Comparison of ENCODE assay signal across 8 cellular contexts in the genomic region with DNA sequence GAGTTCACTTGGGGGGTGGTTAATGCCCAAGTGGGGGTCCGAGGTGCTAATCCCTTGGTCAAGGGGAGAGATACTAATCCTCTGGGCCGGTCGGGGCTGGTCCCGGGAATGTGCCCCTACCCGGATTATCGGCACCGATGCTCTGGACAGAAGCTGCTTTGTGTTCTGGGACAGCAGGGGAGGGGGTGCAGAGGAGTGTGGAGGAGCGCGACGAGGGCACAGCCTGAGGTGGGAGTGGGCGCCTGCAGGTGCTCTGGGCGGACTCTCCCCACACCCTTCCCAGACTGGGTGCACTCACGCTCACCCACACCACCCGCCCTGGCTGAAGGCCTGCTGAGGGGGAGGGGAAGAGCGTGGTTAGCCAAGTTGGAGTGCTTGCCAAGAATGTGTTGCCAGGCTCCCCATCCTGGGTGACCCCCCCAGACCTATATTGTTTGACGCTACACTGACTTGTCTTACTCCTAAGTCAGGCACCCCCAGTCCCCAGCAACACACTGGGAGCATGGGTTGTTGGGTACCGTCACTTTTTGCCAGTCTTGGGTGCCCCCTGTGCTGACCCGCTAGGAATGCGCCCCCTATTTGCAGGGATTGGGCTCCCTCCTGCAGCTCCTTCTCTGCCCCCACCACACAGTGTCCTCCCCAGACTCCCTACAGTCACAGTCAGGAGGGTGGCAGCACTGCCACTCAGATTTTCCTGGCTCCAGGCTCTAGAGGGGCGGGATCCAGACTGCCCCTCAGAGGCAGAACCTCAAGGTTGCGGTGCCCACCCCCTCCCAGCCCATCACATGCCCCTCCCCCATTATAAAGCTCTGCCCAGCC. TPM values are rescaled to one million over a fixed set of nuclear protein-coding genes. Genes with fewer than 3 reads are reported as not detected.
A peak's percentile ranks its signal among the peaks of the same experiment; 100 is the strongest.
DNase-seq lines count a peak whose midpoint lies in the region; ATAC-seq and TF ChIP-seq lines count a peak whose summit lies in the region.

No MANE protein-coding gene starts in this region.

- H3K4me3 ChIP-seq in AG10803 (ENCODE audit: low read length), result peak overlapping the region; percentile 88
- H3K4me3 ChIP-seq in esophagus (ENCODE audit: low read depth in 1 of 2, low read length in 2 of 2), result peak overlapping the region; percentile 77 to 84
- H3K4me3 ChIP-seq in neural cell (ENCODE audit: low read length), result peak overlapping the region; percentile 92

- H3K27ac Mint-ChIP-seq in T-helper 2 cell treated with Interferon-gamma antibody and Interleukin-4, amounts not matched to agents 5 μg/mL and 100 μg/mL, for 36 hours, result peak overlapping the region; percentile 49

- no peak for TF ChIP-seq EP300 in neural cell (conservative IDR thresholded peaks at IDR 0.05; ENCODE audit: poor library complexity, severe bottlenecking)

- H3K27ac ChIP-seq in esophagus (ENCODE audit: low read depth in 2 of 2, low read length in 1 of 2), result peak overlapping the region; percentile 17 to 43
- H3K27ac ChIP-seq in neural cell (ENCODE audit: low read length), result no peak overlapping the region

- ATAC-seq in GM18873 (IDR thresholded peaks at IDR 0.05; ENCODE audit: low FRiP score, unreplicated experiment), result no peak

- 9% methylated on average over 20 to 21 of the region's 21 CpGs for WGBS in esophagus, 2 donors

- TF ChIP-seq RAD21 in neural cell (conservative IDR thresholded peaks at IDR 0.05), result no peak

- peaks cover 16 to 30% of the 10 kb centered on the region in 2 donors for H3K4me1 ChIP-seq in esophagus (ENCODE audit: control insufficient read depth in 2 of 2, insufficient read depth in 2 of 2, low read length in 1 of 2)

- no peak overlapping the region for H3K9ac ChIP-seq in neural cell (ENCODE audit: low read length)

- H3K27me3 ChIP-seq in esophagus (ENCODE audit: control insufficient read depth in 1 of 2, insufficient read depth in 2 of 2, low read length in 2 of 2) (no peaks in the 10 kb centered on the region), neural cell (ENCODE audit: insufficient read depth, low read depth, low read length) (peaks cover 7% of the 10 kb centered on the region)

- no peak overlapping the region for H3K4me2 ChIP-seq in neural cell (ENCODE audit: low read length)

- H3K36me3 ChIP-seq in esophagus (ENCODE audit: control insufficient read depth in 2 of 2, insufficient read depth in 2 of 2, low read length in 1 of 2), result peaks cover 0 to 18% of the 10 kb centered on the region in 2 donors
- H3K36me3 ChIP-seq in neural cell (ENCODE audit: insufficient read depth, low read length), result no peaks in the 10 kb centered on the region

- H3K9me2 ChIP-seq in neural cell (ENCODE audit: insufficient read depth, low read length), result no peaks in the 10 kb centered on the region

- H3K9me3 ChIP-seq in esophagus (ENCODE audit: control insufficient read depth in 2 of 2, insufficient read depth in 1 of 2, low read depth in 1 of 2, low read length in 1 of 2) (no peaks in the 10 kb centered on the region), neural cell (ENCODE audit: low read length) (no peaks in the 10 kb centered on the region)

- no peaks in the 10 kb centered on the region for H3K27me3 Mint-ChIP-seq in T-helper 2 cell treated with Interferon-gamma antibody and Interleukin-4, amounts not matched to agents 5 μg/mL and 100 μg/mL, for 36 hours (ENCODE audit: low read depth)

- TF ChIP-seq CTCF in AG10803 (conservative IDR thresholded peaks at IDR 0.05; ENCODE audit: low read length) (0 out of 2 replicates have a peak, but pooled peaks have one; percentile 7), GM20000 (IDR thresholded peaks at IDR 0.05; ENCODE audit: extremely low read depth, missing control alignments) (peak; percentile 4), neural cell (IDR thresholded peaks at IDR 0.05; ENCODE audit: poor library complexity, severe bottlenecking) (no peak)

- no peak overlapping the region for H2AFZ ChIP-seq in neural cell (ENCODE audit: low read depth, low read length)

- peaks cover 6% of the 10 kb centered on the region for H3F3A ChIP-seq in neural cell (ENCODE audit: insufficient read depth, low read length, poor library complexity, severe bottlenecking)

- peak overlapping the region; percentile 85 for H3K4me3 Mint-ChIP-seq in T-helper 2 cell treated with Interferon-gamma antibody and Interleukin-4, amounts not matched to agents 5 μg/mL and 100 μg/mL, for 36 hours

- peaks cover 9% of the 10 kb centered on the region for H3K36me3 Mint-ChIP-seq in T-helper 2 cell treated with Interferon-gamma antibody and Interleukin-4, amounts not matched to agents 5 μg/mL and 100 μg/mL, for 36 hours (ENCODE audit: low read depth)

- no peaks in the 10 kb centered on the region for H4K20me1 ChIP-seq in neural cell (ENCODE audit: insufficient read depth)

- H3K79me2 ChIP-seq in neural cell (replicated peaks; ENCODE audit: insufficient read depth, low read length), result no peaks in the 10 kb centered on the region

- no peaks in the 10 kb centered on the region for H3K9me3 Mint-ChIP-seq in T-helper 2 cell treated with Interferon-gamma antibody and Interleukin-4, amounts not matched to agents 5 μg/mL and 100 μg/mL, for 36 hours

- DNase-seq in AG10803 (ENCODE audit: low read depth) (no peak), GM20000 (ENCODE audit: low spot score) (peak; percentile 56), cortex of kidney (lab: John Stamatoyannopoulos, UW) (no peak)
- no peak for DNase-seq in T-helper 2 cell treated with Interferon-gamma antibody and Interleukin-4, amounts not matched to agents 5 μg/mL and 100 μg/mL, for 36 hours (ENCODE audit: low spot score)
- no peak for DNase-seq in activated CD4-positive, CD25-positive, alpha-beta regulatory T cell (lab: John Stamatoyannopoulos, UW)

- peaks cover 24% of the 10 kb centered on the region for H3K4me1 Mint-ChIP-seq in T-helper 2 cell treated with Interferon-gamma antibody and Interleukin-4, amounts not matched to agents 5 μg/mL and 100 μg/mL, for 36 hours (ENCODE audit: low read depth)

TF ChIP-seq in neural cell, 6 proteins besides CTCF, POLR2A, EP300 and RAD21:
- TF ChIP-seq SMC3 (conservative IDR thresholded peaks at IDR 0.05; ENCODE audit: poor library complexity) (no peak), MXI1 (conservative IDR thresholded peaks at IDR 0.05; ENCODE audit: poor library complexity, severe bottlenecking) (no peak), POLR2AphosphoS5 (IDR thresholded peaks at IDR 0.05) (no peak), TAF1 (IDR thresholded peaks at IDR 0.05; ENCODE audit: low read depth) (no peak), EZH2 (IDR thresholded peaks at IDR 0.05; ENCODE audit: borderline replicate concordance, insufficient read depth, low read length, poor library complexity, severe bottlenecking) (no peak)
- TF ChIP-seq, protein P1, sequence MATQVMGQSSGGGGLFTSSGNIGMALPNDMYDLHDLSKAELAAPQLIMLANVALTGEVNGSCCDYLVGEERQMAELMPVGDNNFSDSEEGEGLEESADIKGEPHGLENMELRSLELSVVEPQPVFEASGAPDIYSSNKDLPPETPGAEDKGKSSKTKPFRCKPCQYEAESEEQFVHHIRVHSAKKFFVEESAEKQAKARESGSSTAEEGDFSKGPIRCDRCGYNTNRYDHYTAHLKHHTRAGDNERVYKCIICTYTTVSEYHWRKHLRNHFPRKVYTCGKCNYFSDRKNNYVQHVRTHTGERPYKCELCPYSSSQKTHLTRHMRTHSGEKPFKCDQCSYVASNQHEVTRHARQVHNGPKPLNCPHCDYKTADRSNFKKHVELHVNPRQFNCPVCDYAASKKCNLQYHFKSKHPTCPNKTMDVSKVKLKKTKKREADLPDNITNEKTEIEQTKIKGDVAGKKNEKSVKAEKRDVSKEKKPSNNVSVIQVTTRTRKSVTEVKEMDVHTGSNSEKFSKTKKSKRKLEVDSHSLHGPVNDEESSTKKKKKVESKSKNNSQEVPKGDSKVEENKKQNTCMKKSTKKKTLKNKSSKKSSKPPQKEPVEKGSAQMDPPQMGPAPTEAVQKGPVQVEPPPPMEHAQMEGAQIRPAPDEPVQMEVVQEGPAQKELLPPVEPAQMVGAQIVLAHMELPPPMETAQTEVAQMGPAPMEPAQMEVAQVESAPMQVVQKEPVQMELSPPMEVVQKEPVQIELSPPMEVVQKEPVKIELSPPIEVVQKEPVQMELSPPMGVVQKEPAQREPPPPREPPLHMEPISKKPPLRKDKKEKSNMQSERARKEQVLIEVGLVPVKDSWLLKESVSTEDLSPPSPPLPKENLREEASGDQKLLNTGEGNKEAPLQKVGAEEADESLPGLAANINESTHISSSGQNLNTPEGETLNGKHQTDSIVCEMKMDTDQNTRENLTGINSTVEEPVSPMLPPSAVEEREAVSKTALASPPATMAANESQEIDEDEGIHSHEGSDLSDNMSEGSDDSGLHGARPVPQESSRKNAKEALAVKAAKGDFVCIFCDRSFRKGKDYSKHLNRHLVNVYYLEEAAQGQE (IDR thresholded peaks at IDR 0.05; ENCODE audit: borderline replicate concordance), result no peak

RNA-seq across cellular contexts. Expression of gene SLC4A2, which starts 1.2 kb away (rescaled TPM):
- polyA plus RNA-seq in esophagus (10 to 100 TPM; 35.7 to 45.5 TPM), neural cell (2.4 and 4.8 TPM in 2 replicates)
- polyA minus RNA-seq in neural cell, result 4.4 and 5.6 TPM in 2 replicates

RNA-seq across cellular contexts. Expression of gene CDK5, which starts 2.9 kb away (rescaled TPM):
- polyA plus RNA-seq in esophagus (1 to 10 TPM; 5.2 to 9.7 TPM), neural cell (82.2 and 88.3 TPM in 2 replicates)
- polyA minus RNA-seq in neural cell, result 49.3 and 49.7 TPM in 2 replicates

RNA-seq across cellular contexts. Expression of gene ASIC3, which starts 12.3 kb away (rescaled TPM):
- polyA plus RNA-seq in esophagus (1 to 10 TPM; 1.1 to 4.2 TPM), neural cell (3.3 and 4.4 TPM in 2 replicates)
- polyA minus RNA-seq in neural cell, result 0.49 and 1.6 TPM in 2 replicates

RNA-seq across cellular contexts. Expression of gene FASTK, which starts 20.0 kb away (rescaled TPM):
- 100 to 1,000 TPM in 1 of 2 donors, 10 to 100 TPM in 1; 80.0 to 144 TPM for polyA plus RNA-seq in esophagus
- 147 and 182 TPM in 2 replicates for polyA plus RNA-seq in neural cell
- 45.5 and 52.8 TPM in 2 replicates for polyA minus RNA-seq in neural cell

RNA-seq across cellular contexts. Expression of gene TMUB1, which starts 22.7 kb away (rescaled TPM):
- polyA plus RNA-seq in esophagus (10 to 100 TPM; 33.4 to 64.2 TPM), neural cell (35.2 and 43.9 TPM in 2 replicates)
- polyA minus RNA-seq in neural cell, result 12.5 and 13.4 TPM in 2 replicates
